8 cellular contexts compared by ENCODE assay signal in the genomic region with DNA sequence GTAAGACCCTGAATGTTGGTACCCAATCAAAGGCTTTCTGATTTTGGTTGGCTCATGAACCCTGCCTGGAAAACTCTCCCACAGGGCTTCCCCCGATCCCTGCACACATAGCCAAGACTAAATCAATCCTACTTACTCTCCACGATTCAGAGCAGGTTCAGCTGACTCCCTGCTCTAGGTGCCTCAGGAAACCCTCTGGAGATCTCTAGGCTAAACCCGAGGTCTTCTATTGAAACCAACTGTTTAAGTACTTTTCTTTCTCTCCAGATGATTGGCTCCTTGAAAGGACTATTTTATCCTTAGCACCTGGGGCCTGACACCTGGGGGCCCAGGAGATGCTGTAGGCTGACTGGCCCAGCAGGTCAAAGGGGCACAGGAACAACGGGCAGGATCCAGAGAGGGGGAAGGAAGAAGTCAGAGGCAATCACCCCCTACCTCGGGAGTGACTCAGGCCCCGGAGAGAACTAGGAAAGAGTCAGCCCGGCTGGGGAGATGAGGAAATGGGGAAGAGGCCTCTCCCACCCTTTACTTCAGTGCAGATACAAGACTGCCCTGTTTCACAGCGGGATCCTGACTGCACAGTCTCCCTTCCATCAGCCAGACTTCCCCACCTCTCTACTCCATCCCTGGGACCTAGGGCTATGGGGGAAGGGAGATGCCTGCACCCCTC. TPM values are rescaled to one million over a fixed set of nuclear protein-coding genes. Genes with fewer than 3 reads are reported as not detected.
DNase-seq lines count a peak whose midpoint lies in the region; ATAC-seq and TF ChIP-seq lines count a peak whose summit lies in the region.

No MANE protein-coding gene starts in this region.

- no peaks in the 10 kb centered on the region for H4K20me1 ChIP-seq in HCT116 (ENCODE audit: insufficient read depth)

- peaks cover 18 to 30% of the 10 kb centered on the region in 2 experiments for H3K4me1 ChIP-seq in HCT116 (ENCODE audit: control insufficient read depth in 1 of 2, insufficient read depth in 2 of 2, low read length in 2 of 2)

- H3K4me2 ChIP-seq in HCT116 (ENCODE audit: low read length), result peak overlapping the region; percentile 92

- no peaks in the 10 kb centered on the region for H3K9me2 ChIP-seq in HCT116 (ENCODE audit: insufficient read depth)

- H3K27me3 ChIP-seq in AG04450 (ENCODE audit: control insufficient read depth, insufficient read depth, low read length) (no peaks in the 10 kb centered on the region), HCT116 (ENCODE audit: insufficient read depth, low read length) (no peaks in the 10 kb centered on the region)

- peaks cover 65% of the 10 kb centered on the region for H3K79me2 ChIP-seq in HCT116 (ENCODE audit: insufficient read depth, low read length)

- intact Hi-C loops in HCT116 (cut with micrococcal nuclease), result no loop called here
- intact Hi-C loops in activated CD4-positive, alpha-beta memory T cell treated with anti-CD3 and anti-CD28 coated beads for 36 hours (cut with micrococcal nuclease), result no loop called here
- intact Hi-C loops in left ventricle myocardium superior (cut with micrococcal nuclease), result no loop called here

- peak overlapping the region; percentile 91 for H3K4me3 Mint-ChIP-seq in activated CD4-positive, alpha-beta memory T cell treated with anti-CD3 and anti-CD28 coated beads for 36 hours
- peak overlapping the region; percentile 91 for H3K4me3 Mint-ChIP-seq in stimulated activated effector memory CD8-positive, alpha-beta T cell treated with anti-CD3 and anti-CD28 coated beads, Interleukin-12 subunit alpha, Interleukin-12 subunit beta, amount 100 ng/mL, for 72 hours

- RAD21 ChIA-PET in HCT116 (lab: Charles Lee; ENCODE audit: low non-redundant PET in 1 of 2, low total read pairs in 2 of 2, uncharacterized antibody in 2 of 2, unreplicated experiment in 2 of 2), result no interaction called here

- H3K27ac ChIP-seq in AG04450 (ENCODE audit: low read depth, low read length) (peak overlapping the region; percentile 65), HCT116 (ENCODE audit: low read depth, low read length) (no peak overlapping the region)

- peak overlapping the region; percentile 49 for H3K27ac Mint-ChIP-seq in activated CD4-positive, alpha-beta memory T cell treated with anti-CD3 and anti-CD28 coated beads for 36 hours
- peak overlapping the region; percentile 86 for H3K27ac Mint-ChIP-seq in stimulated activated effector memory CD8-positive, alpha-beta T cell treated with anti-CD3 and anti-CD28 coated beads, Interleukin-12 subunit alpha, Interleukin-12 subunit beta, amount 100 ng/mL, for 72 hours

- peaks cover 40% of the 10 kb centered on the region for H3K36me3 Mint-ChIP-seq in activated CD4-positive, alpha-beta memory T cell treated with anti-CD3 and anti-CD28 coated beads for 36 hours
- H3K36me3 Mint-ChIP-seq in stimulated activated effector memory CD8-positive, alpha-beta T cell treated with anti-CD3 and anti-CD28 coated beads, Interleukin-12 subunit alpha, Interleukin-12 subunit beta, amount 100 ng/mL, for 72 hours, result peaks cover 69% of the 10 kb centered on the region

- CTCF ChIA-PET in AG04450 (lab: Charles Lee) (interaction anchor here (1.0 to 1.1 kb wide), 2 partner anchors 42 to 277 kb away, joined by 3 to 4 read pairs; a partner anchor contains a TSS), HCT116 (lab: Charles Lee) (no interaction called here)
- CTCF ChIA-PET in activated CD4-positive, alpha-beta memory T cell treated with anti-CD3 and anti-CD28 coated beads for 36 hours (lab: Charles Lee), result interaction anchor here (2.0 to 3.4 kb wide), 2 partner anchors 14 to 41 kb away, joined by 11 to 18 read pairs; a partner anchor contains a TSS

- H3K4me1 Mint-ChIP-seq in activated CD4-positive, alpha-beta memory T cell treated with anti-CD3 and anti-CD28 coated beads for 36 hours (ENCODE audit: low read depth), result peaks cover 41% of the 10 kb centered on the region
- peaks cover 52% of the 10 kb centered on the region for H3K4me1 Mint-ChIP-seq in stimulated activated effector memory CD8-positive, alpha-beta T cell treated with anti-CD3 and anti-CD28 coated beads, Interleukin-12 subunit alpha, Interleukin-12 subunit beta, amount 100 ng/mL, for 72 hours

- no peak overlapping the region for H2AFZ ChIP-seq in HCT116 (ENCODE audit: low read depth, low read length, poor library complexity, severe bottlenecking)

- H3K27me3 Mint-ChIP-seq in activated CD4-positive, alpha-beta memory T cell treated with anti-CD3 and anti-CD28 coated beads for 36 hours, result peaks cover 3% of the 10 kb centered on the region

- TF ChIP-seq POLR2A in HCT116 (IDR thresholded peaks at IDR 0.05; ENCODE audit: borderline replicate concordance, extremely low read depth, insufficient read depth, insufficient read length), result no peak

- peak overlapping the region; percentile 82 for H3K9ac ChIP-seq in HCT116 (ENCODE audit: low read length)

- H3K9me3 Mint-ChIP-seq in activated CD4-positive, alpha-beta memory T cell treated with anti-CD3 and anti-CD28 coated beads for 36 hours, result no peaks in the 10 kb centered on the region
- H3K9me3 Mint-ChIP-seq in stimulated activated effector memory CD8-positive, alpha-beta T cell treated with anti-CD3 and anti-CD28 coated beads, Interleukin-12 subunit alpha, Interleukin-12 subunit beta, amount 100 ng/mL, for 72 hours, result no peaks in the 10 kb centered on the region

- ATAC-seq in HCT116 (no peak), left ventricle myocardium superior (no peak), GM19395 (IDR thresholded peaks at IDR 0.05; ENCODE audit: unreplicated experiment) (no peak), HG03520 (IDR thresholded peaks at IDR 0.05; ENCODE audit: unreplicated experiment) (no peak), GM18867 (IDR thresholded peaks at IDR 0.05; ENCODE audit: unreplicated experiment) (no peak)
- no peak for ATAC-seq in stimulated activated effector memory CD8-positive, alpha-beta T cell treated with anti-CD3 and anti-CD28 coated beads, Interleukin-12 subunit alpha, Interleukin-12 subunit beta, amount 100 ng/mL, for 72 hours

- POLR2A ChIA-PET in AG04450 (lab: Yijun Ruan, JAX), result interaction anchor here (1.8 kb wide), 1 partner anchor 10 kb away, joined by 4 read pairs; no protein-coding TSS in a partner anchor
- POLR2A ChIA-PET in HCT116 (lab: Charles Lee), result no interaction called here
- POLR2A ChIA-PET in activated CD4-positive, alpha-beta memory T cell treated with anti-CD3 and anti-CD28 coated beads for 36 hours (lab: Charles Lee), result interaction anchor here (1.0 to 3.5 kb wide), 5 partner anchors 14 to 41 kb away, joined by 3 to 16 read pairs (median 5); a partner anchor contains a TSS

- DNase-seq in AG04450 (ENCODE audit: low read depth, low spot score), result no peak
- DNase-seq in HCT116 (ENCODE audit: low read depth, low spot score), result no peak
- no peak for DNase-seq in activated CD4-positive, alpha-beta memory T cell treated with anti-CD3 and anti-CD28 coated beads for 36 hours
- peak; percentile 27 for DNase-seq in left ventricle myocardium superior
- peak in 1 of 2 donors; percentile 54 for DNase-seq in stimulated activated effector memory CD8-positive, alpha-beta T cell treated with anti-CD3 and anti-CD28 coated beads, Interleukin-12 subunit alpha, Interleukin-12 subunit beta, amount 100 ng/mL, for 72 hours (ENCODE audit: low spot score in 2 of 2)

- peak overlapping the region; percentile 85 for H3K4me3 ChIP-seq in AG04450 (ENCODE audit: low read depth, low read length)
- H3K4me3 ChIP-seq in HCT116 (replicated peaks in 1 of 2; ENCODE audit: low read depth in 1 of 2, low read length in 2 of 2), result peak overlapping the region; percentile 79 to 87

- H3K9me3 ChIP-seq in AG04450 (ENCODE audit: control insufficient read depth, insufficient read depth, low read length), result no peaks in the 10 kb centered on the region; the same call in 1 of the 2 replicates
- H3K9me3 ChIP-seq in HCT116 (ENCODE audit: control insufficient read depth in 1 of 2, insufficient read depth in 1 of 2, low read depth in 1 of 2, low read length in 2 of 2), result no peaks in the 10 kb centered on the region

- TF ChIP-seq CTCF in AG04450 (IDR thresholded peaks at IDR 0.05; ENCODE audit: low read depth, low read length) (no peak), HCT116 (IDR thresholded peaks at IDR 0.05 in 2 of 3, conservative IDR thresholded peaks at IDR 0.05 in 1 of 3; ENCODE audit: borderline replicate concordance in 1 of 3, insufficient read depth in 1 of 3, low read depth in 2 of 3, low read length in 2 of 3) (no peak)

- BruUV-seq in HCT116 (replicated peaks; lab: Mats Ljungman, UMichigan), result no TSS peak

- no peak for TF ChIP-seq RAD21 in HCT116 (IDR thresholded peaks at IDR 0.05; ENCODE audit: low read depth)

- peaks cover 14 to 16% of the 10 kb centered on the region in 2 experiments for H3K36me3 ChIP-seq in HCT116 (ENCODE audit: control insufficient read depth in 1 of 2, insufficient read depth in 2 of 2, low read length in 2 of 2)

RNA-seq across cellular contexts. Expression of a gene that starts 2.0 kb away (rescaled TPM):
- 12.0 and 14.8 TPM in 2 replicates for polyA plus RNA-seq in AG04450 (2011; rRNA removed)
- 16.8 and 18.3 TPM in 2 replicates for polyA minus RNA-seq in AG04450 (2011; rRNA and poly(A)+ RNA removed)
- 49.2 TPM for total RNA-seq in HCT116 (2021; ENCODE audit: unreplicated experiment)
- polyA plus RNA-seq in HCT116 (2012), result 35.5 and 38.1 TPM in 2 replicates
- total RNA-seq in activated CD4-positive, alpha-beta memory T cell treated with anti-CD3 and anti-CD28 coated beads for 36 hours, result 10 to 100 TPM; 54.7 to 54.8 TPM
- total RNA-seq in left ventricle myocardium superior, result 26.4 TPM

RNA-seq across cellular contexts. Expression of a gene that starts 6.3 kb away (rescaled TPM):
- 0.55 TPM in 1 of 2 replicates, not detected in the other for polyA plus RNA-seq in AG04450 (2011; rRNA removed)
- polyA minus RNA-seq in AG04450 (2011; rRNA and poly(A)+ RNA removed), result not detected in 2 replicates
- total RNA-seq in HCT116 (2021; ENCODE audit: unreplicated experiment) (not detected), left ventricle myocardium superior (not detected)
- polyA plus RNA-seq in HCT116 (2012), result 0.46 and 1.4 TPM in 2 replicates
- total RNA-seq in activated CD4-positive, alpha-beta memory T cell treated with anti-CD3 and anti-CD28 coated beads for 36 hours, result 1 to 10 TPM in 1 of 2 experiments, under 1 TPM in 1; 0.83 to 1.6 TPM

RNA-seq across cellular contexts. Expression of a gene that starts 13.1 kb away (rescaled TPM):
- polyA plus RNA-seq in AG04450 (2011; rRNA removed), result 48.9 and 49.5 TPM in 2 replicates
- 26.9 and 36.6 TPM in 2 replicates for polyA minus RNA-seq in AG04450 (2011; rRNA and poly(A)+ RNA removed)
- total RNA-seq in HCT116 (2021; ENCODE audit: unreplicated experiment) (51.8 TPM), left ventricle myocardium superior (29.3 TPM)
- polyA plus RNA-seq in HCT116 (2012), result 24.9 and 27.4 TPM in 2 replicates
- 10 to 100 TPM; 60.7 to 61.4 TPM for total RNA-seq in activated CD4-positive, alpha-beta memory T cell treated with anti-CD3 and anti-CD28 coated beads for 36 hours

RNA-seq across cellular contexts. Expression of a gene that starts 14.1 kb away (rescaled TPM):
- not detected in 2 replicates for polyA plus RNA-seq in AG04450 (2011; rRNA removed)
- polyA minus RNA-seq in AG04450 (2011; rRNA and poly(A)+ RNA removed), result 0.51 TPM in 1 of 2 replicates, not detected in the other
- total RNA-seq in HCT116 (2021; ENCODE audit: unreplicated experiment) (3.4 TPM), left ventricle myocardium superior (2.5 TPM)
- 2.3 and 2.4 TPM in 2 replicates for polyA plus RNA-seq in HCT116 (2012)
- 100 to 1,000 TPM; 199 to 202 TPM for total RNA-seq in activated CD4-positive, alpha-beta memory T cell treated with anti-CD3 and anti-CD28 coated beads for 36 hours

RNA-seq across cellular contexts. Expression of a gene that starts 27.0 kb away (rescaled TPM):
- polyA plus RNA-seq in AG04450 (2011; rRNA removed), result 4.3 and 5.3 TPM in 2 replicates
- polyA minus RNA-seq in AG04450 (2011; rRNA and poly(A)+ RNA removed), result 5.9 and 6.6 TPM in 2 replicates
- 17.9 TPM for total RNA-seq in HCT116 (2021; ENCODE audit: unreplicated experiment)
- 12.8 and 15.5 TPM in 2 replicates for polyA plus RNA-seq in HCT116 (2012)
- 10 to 100 TPM; 13.1 to 13.6 TPM for total RNA-seq in activated CD4-positive, alpha-beta memory T cell treated with anti-CD3 and anti-CD28 coated beads for 36 hours
- total RNA-seq in left ventricle myocardium superior, result 5.2 TPM
